In the genomic region with DNA sequence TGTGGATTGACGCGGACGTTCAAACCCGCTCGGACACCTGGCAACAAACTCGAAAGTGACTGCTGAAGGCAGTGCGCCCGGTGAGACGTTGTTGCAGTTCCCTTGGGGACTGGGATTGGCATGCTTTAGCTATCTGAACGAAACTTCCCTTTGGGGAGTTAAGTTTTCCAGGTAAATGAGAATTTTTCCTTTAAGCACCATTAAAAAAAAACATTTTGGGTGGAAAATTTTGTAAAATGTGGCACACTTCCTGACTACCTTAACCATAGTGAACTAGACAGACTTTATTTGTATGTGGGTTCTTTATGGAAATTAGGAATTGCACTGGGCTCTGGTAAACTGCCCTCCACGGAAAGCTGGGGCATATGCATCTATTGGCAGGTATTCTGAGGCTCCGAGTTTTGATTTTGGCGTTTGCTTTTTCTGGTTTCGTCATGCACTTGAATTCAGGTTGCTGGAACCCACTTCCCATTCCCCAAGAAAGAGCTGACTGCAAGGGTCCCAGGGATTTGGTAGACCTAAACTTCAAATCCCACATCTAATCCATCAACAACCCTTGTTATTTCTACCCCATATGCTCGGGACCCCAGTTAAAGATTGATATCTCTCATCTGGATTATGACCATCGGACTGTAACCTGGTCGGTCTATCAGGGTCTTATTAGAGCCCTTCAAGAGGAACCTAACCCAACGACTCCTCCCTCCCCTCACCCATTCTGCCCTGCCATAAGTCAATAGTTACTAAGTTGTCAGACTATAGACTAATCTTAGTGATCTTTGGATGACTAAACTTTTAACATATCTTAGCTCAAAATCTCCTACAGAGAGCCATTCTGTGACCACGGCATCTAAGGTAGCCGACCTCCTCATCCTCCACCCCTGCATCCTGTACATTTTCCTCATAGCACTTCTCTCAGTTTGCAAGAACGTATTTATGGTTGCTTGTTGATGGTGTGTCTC, we compare ENCODE assay signal across 8 cellular contexts. TPM values are rescaled to one million over a fixed set of nuclear protein-coding genes. Genes with fewer than 3 reads are reported as not detected.
DNase-seq lines count a peak whose midpoint lies in the region; ATAC-seq, FAIRE-seq and TF ChIP-seq lines count a peak whose summit lies in the region.

No MANE protein-coding gene starts in this region.

- FAIRE-seq in kidney (lab: Jason Lieb, UNC): no peak

- ATAC-seq in activated naive CD4-positive, alpha-beta T cell treated with anti-CD3 and anti-CD28 coated beads, Interleukin-2, amount 50 U/mL, for 72 hours: peak in 1 of 2 donors; percentile 3
- ATAC-seq in HG03025 (IDR thresholded peaks at IDR 0.05; ENCODE audit: low FRiP score, unreplicated experiment): no peak

- peaks cover 29 to 40% of the 10 kb centered on the region in 2 donors for H3K36me3 Mint-ChIP-seq in activated naive CD4-positive, alpha-beta T cell treated with anti-CD3 and anti-CD28 coated beads, Interleukin-2, amount 50 U/mL, for 72 hours

- peaks cover 0 to 4% of the 10 kb centered on the region in 2 donors for H3K9me3 Mint-ChIP-seq in activated naive CD4-positive, alpha-beta T cell treated with anti-CD3 and anti-CD28 coated beads, Interleukin-2, amount 50 U/mL, for 72 hours

- peak overlapping the region; percentile 96 to 100 for H3K27ac Mint-ChIP-seq in activated naive CD4-positive, alpha-beta T cell treated with anti-CD3 and anti-CD28 coated beads, Interleukin-2, amount 50 U/mL, for 72 hours

- H3K27ac ChIP-seq in kidney (ENCODE audit: low read depth in 2 of 2, low read length in 2 of 2): peak overlapping the region; percentile 94 to 97
- H3K27ac ChIP-seq in substantia nigra (ENCODE audit: low read depth, low read length, poor library complexity, severe bottlenecking): peak overlapping the region; percentile 78

- peak overlapping the region in 1 of 2 donors; percentile 90 for H3K9ac ChIP-seq in kidney (ENCODE audit: low read length in 2 of 2)

- peak overlapping the region; percentile 68 to 76 for H3K4me3 ChIP-seq in kidney (ENCODE audit: low read length in 2 of 2)

- H3K4me1 ChIP-seq in kidney (ENCODE audit: control insufficient read depth in 1 of 2, insufficient read depth in 1 of 2, low read depth in 1 of 2, low read length in 2 of 2): peaks cover 18 to 24% of the 10 kb centered on the region in 2 donors

- DNase-seq in stimulated activated CD4-positive, alpha-beta T cell treated with anti-CD3 and anti-CD28 coated beads, Interleukin-15, amount 100 ng/mL, for 24 hours: peak; percentile 40
- DNase-seq in stimulated activated CD4-positive, alpha-beta T cell treated with anti-CD3 and anti-CD28 coated beads, Interleukin-12 subunit alpha, Interleukin-12 subunit beta, amount 100 ng/mL, for 4 hours: no peak
- DNase-seq in activated naive CD4-positive, alpha-beta T cell treated with anti-CD3 and anti-CD28 coated beads, Interleukin-2, amount 50 U/mL, for 72 hours (ENCODE audit: low spot score in 2 of 2): no peak
- peak; percentile 7 for DNase-seq in kidney
- peak in 2 of 49 donors; percentile 54 to 61 for DNase-seq in substantia nigra (lab: John Stamatoyannopoulos, UW)
- no peak for DNase-seq in 8988T
- no peak for DNase-seq in CD1c-positive myeloid dendritic cell (ENCODE audit: extremely low spot score)

- H3K9me3 ChIP-seq in kidney (ENCODE audit: control insufficient read depth in 1 of 2, low read length in 2 of 2): no peaks in the 10 kb centered on the region

- TF ChIP-seq CTCF in kidney (IDR thresholded peaks at IDR 0.05; ENCODE audit: borderline replicate concordance, extremely low read depth, insufficient read depth): no peak

- intact Hi-C loops in kidney (cut with DNase I): no loop called here

- peaks cover 0 to 4% of the 10 kb centered on the region in 2 donors for H3K36me3 ChIP-seq in kidney (ENCODE audit: control insufficient read depth in 1 of 2, insufficient read depth in 2 of 2, low read length in 2 of 2)

RNA-seq across cellular contexts. Expression of gene DYNLT1, which starts 0.8 kb away (rescaled TPM):
- 10 to 100 TPM; 51.4 to 91.0 TPM for total RNA-seq in activated naive CD4-positive, alpha-beta T cell treated with anti-CD3 and anti-CD28 coated beads, Interleukin-2, amount 50 U/mL, for 72 hours
- 145 TPM for total RNA-seq in kidney
- polyA plus RNA-seq in kidney (ENCODE audit: insufficient read depth, low read depth, low replicate concordance): 406 TPM

RNA-seq across cellular contexts. Expression of gene SYTL3, which starts 4.5 kb away (rescaled TPM):
- 100 to 1,000 TPM; 122 to 143 TPM for total RNA-seq in activated naive CD4-positive, alpha-beta T cell treated with anti-CD3 and anti-CD28 coated beads, Interleukin-2, amount 50 U/mL, for 72 hours
- total RNA-seq in kidney: 16.0 TPM
- 3.1 TPM for polyA plus RNA-seq in kidney (ENCODE audit: insufficient read depth, low read depth, low replicate concordance)

Comparison
In these comparisons a context has a peak if more than half of its experiments do, and no peak if none do; other contexts are left out.
1. DNase-seq: peak in stimulated activated CD4-positive, alpha-beta T cell treated with anti-CD3 and anti-CD28 coated beads, Interleukin-15, amount 100 ng/mL, for 24 hours (single experiment) and kidney (single experiment); none in stimulated activated CD4-positive, alpha-beta T cell treated with anti-CD3 and anti-CD28 coated beads, Interleukin-12 subunit alpha, Interleukin-12 subunit beta, amount 100 ng/mL, for 4 hours (single experiment), activated naive CD4-positive, alpha-beta T cell treated with anti-CD3 and anti-CD28 coated beads, Interleukin-2, amount 50 U/mL, for 72 hours (0 of 2), 8988T (single experiment) and CD1c-positive myeloid dendritic cell (single experiment).